21 cellular contexts compared by ENCODE assay signal in genomic region chr16:71449020-71449419, GRCh38. TPM values are rescaled to one million over a fixed set of nuclear protein-coding genes. Genes with fewer than 3 reads are reported as not detected.
A peak's percentile ranks its signal among the peaks of the same experiment; 100 is the strongest.
DNase-seq lines count a peak whose midpoint lies in the region; ATAC-seq, FAIRE-seq and TF ChIP-seq lines count a peak whose summit lies in the region.
"Had no signal": no experiment of that assay in that cellular context is flagged by ENCODE, and none has a peak within 500 bp of the region (broad histone marks: within the 10 kb centered on the region; RNA-seq: fewer than 3 reads in every experiment).

No MANE protein-coding gene starts in this region.

- no peak overlapping the region for H4K5ac ChIP-seq in H1 (ENCODE audit: insufficient read length, low read depth, low read length)

- H3K4me2 ChIP-seq in BLaER1 treated with 17β-estradiol and CSF1 and Interleukin-3, amounts not matched to agents 10 nM and 100 nM = no peak overlapping the region
- H3K4me2 ChIP-seq in Karpas-422 (ENCODE audit: low read depth, low read length, poor library complexity, severe bottlenecking) = no peak overlapping the region
- H3K4me2 ChIP-seq in H1 (ENCODE audit: insufficient read depth in 1 of 2, low read depth in 2 of 2, low read length in 2 of 2) = no peak overlapping the region
- H3K4me2 ChIP-seq: PC-9 had no signal

- H3K18ac ChIP-seq in H1 (ENCODE audit: extremely low read depth, low read length) = no peak overlapping the region

- H2BK20ac ChIP-seq in H1 (ENCODE audit: low read length) = no peak overlapping the region

- no peak overlapping the region for H2AK5ac ChIP-seq in H1 (ENCODE audit: low read depth, low read length)

- FAIRE-seq in H1 (lab: Jason Lieb, UNC) = no peak
- FAIRE-seq: GM12892 had no signal

- H2BK5ac ChIP-seq in H1 (ENCODE audit: low read depth, low read length) = no peak overlapping the region

- H2AFZ ChIP-seq in Karpas-422 (ENCODE audit: low read length) (no peak overlapping the region), H1 (ENCODE audit: low read length) (no peak overlapping the region)
- H2AFZ ChIP-seq: PC-9 had no signal

- H3K23ac ChIP-seq in H1 (ENCODE audit: insufficient read length) = no peak overlapping the region

- no peak overlapping the region for H4K8ac ChIP-seq in H1 (ENCODE audit: extremely low read depth, insufficient read depth, low read length)

- no peaks in the 10 kb centered on the region for H3K4me1 Mint-ChIP-seq in WTC11
- H3K4me1 Mint-ChIP-seq: CD14-positive monocyte had no signal

- no peaks in the 10 kb centered on the region for H3K4me1 ChIP-seq in BLaER1 treated with 17β-estradiol and CSF1 and Interleukin-3, amounts not matched to agents 10 nM and 100 nM
- H3K4me1 ChIP-seq in Karpas-422 (ENCODE audit: low read length) (no peaks in the 10 kb centered on the region), H1 (replicated peaks in 1 of 4; ENCODE audit: control insufficient read depth in 3 of 4, insufficient read depth in 4 of 4, low read length in 3 of 4) (no peaks in the 10 kb centered on the region), skeletal muscle tissue (ENCODE audit: control insufficient read depth in 3 of 3, insufficient read depth in 3 of 3, low read length in 3 of 3) (no peaks in the 10 kb centered on the region)
- H3K4me1 ChIP-seq: Caco-2 had no signal

- no peaks in the 10 kb centered on the region for H3K9me2 ChIP-seq in Karpas-422 (replicated peaks; ENCODE audit: insufficient read depth, low read length)

- no peak for TF ChIP-seq EP300 in H1 (IDR thresholded peaks at IDR 0.05; ENCODE audit: borderline replicate concordance in 1 of 2, low read depth in 2 of 2, low read length in 2 of 2)

- no peak overlapping the region for H4K91ac ChIP-seq in H1 (replicated peaks; ENCODE audit: insufficient read length, low read length)

- peaks cover 10% of the 10 kb centered on the region for H3K27me3 Mint-ChIP-seq in WTC11 (ENCODE audit: low read depth)

- no peak overlapping the region for H2BK120ac ChIP-seq in H1 (replicated peaks; ENCODE audit: low read depth, low read length)

- H3K9ac ChIP-seq in BLaER1 treated with 17β-estradiol and CSF1 and Interleukin-3, amounts not matched to agents 10 nM and 100 nM = no peak overlapping the region
- no peak overlapping the region for H3K9ac ChIP-seq in Karpas-422 (ENCODE audit: low read length)
- H3K9ac ChIP-seq in H1 (replicated peaks in 1 of 4; ENCODE audit: extremely low read depth in 1 of 4, low read depth in 3 of 4, low read length in 3 of 4) = no peak overlapping the region
- H3K9ac ChIP-seq in skeletal muscle tissue (ENCODE audit: low read depth in 1 of 3, low read length in 3 of 3) = no peak overlapping the region

- H3K27ac ChIP-seq in BLaER1 treated with 17β-estradiol and CSF1 and Interleukin-3, amounts not matched to agents 10 nM and 100 nM = no peak overlapping the region
- no peak overlapping the region for H3K27ac ChIP-seq in Karpas-422 (ENCODE audit: low read length)
- H3K27ac ChIP-seq in H1 (ENCODE audit: low read depth, low read length) = no peak overlapping the region
- no peak overlapping the region for H3K27ac ChIP-seq in skeletal muscle tissue (ENCODE audit: low read depth, low read length)
- H3K27ac ChIP-seq: PC-9 had no signal

- no peak for ATAC-seq in WTC11

- TF ChIP-seq CTCF in H1 (IDR thresholded peaks at IDR 0.05; ENCODE audit: control extremely low read depth in 1 of 3, insufficient read depth in 1 of 3, low read depth in 1 of 3, low read length in 3 of 3) = no peak
- no peak for TF ChIP-seq CTCF in WTC11 (IDR thresholded peaks at IDR 0.05)

- DNase-seq in Karpas-422 (no peak), H1 (ENCODE audit: low read depth in 1 of 2, low spot score in 2 of 2) (no peak), NCI-H1048 (lab: John Stamatoyannopoulos, UW) (no peak), iPS-NIHi7 (ENCODE audit: extremely low spot score) (no peak), WTC11 (ENCODE audit: low spot score) (no peak), hippocampal formation (lab: John Stamatoyannopoulos, UW) (no peak)
- DNase-seq: Caco-2; DMS79; MM.1S; NCI-H1417 treated with DMSO at 0.1 percent for 48 hours; NCI-H2029; NCI-H524 treated with DMSO at 0.1 percent for 48 hours; NK-92 treated with Interleukin-12 subunit alpha and Interleukin-12 subunit beta, amount 100 ng/mL, for 24 hours; PC-9 had no signal

- no peak overlapping the region for H3K4ac ChIP-seq in H1 (replicated peaks; ENCODE audit: insufficient read length, low read depth, low read length)

- H3K4me3 ChIP-seq in BLaER1 treated with 17β-estradiol and CSF1 and Interleukin-3, amounts not matched to agents 10 nM and 100 nM = peak overlapping the region; percentile 17 to 45 (median 38); a peak in 18 of 20 replicates
- H3K4me3 ChIP-seq in Karpas-422 (ENCODE audit: low read length) (0 out of 2 replicates have a peak overlapping the region, but pooled peaks have one; percentile 6), H1 (ENCODE audit: extremely low read depth in 1 of 4, insufficient read depth in 2 of 4, low read depth in 3 of 4, low read length in 4 of 4) (peak overlapping the region in 1 of 4 experiments; percentile 23; a peak in 1 of 8 replicates), skeletal muscle tissue (ENCODE audit: low read length in 3 of 3) (peak overlapping the region; percentile 25 to 56 (median 34))
- H3K4me3 ChIP-seq: PC-9 had no signal

- H3K56ac ChIP-seq in H1 (replicated peaks; ENCODE audit: insufficient read length, low read depth, low read length) = no peak overlapping the region

- H2BK12ac ChIP-seq in H1 (ENCODE audit: low read depth, low read length) = no peak overlapping the region

- H3K79me1 ChIP-seq in H1 (ENCODE audit: low read depth, low read length) = no peaks in the 10 kb centered on the region

- peaks cover 71% of the 10 kb centered on the region for H3K36me3 Mint-ChIP-seq in WTC11

- H3K36me3 ChIP-seq in BLaER1 treated with 17β-estradiol and CSF1 and Interleukin-3, amounts not matched to agents 10 nM and 100 nM = peaks cover 75 to 84% (median 79%) of the 10 kb centered on the region in 11 experiments
- H3K36me3 ChIP-seq in Karpas-422 (ENCODE audit: insufficient read depth, low read length) (peaks cover 62% of the 10 kb centered on the region), H1 (ENCODE audit: control insufficient read depth in 2 of 4, insufficient read depth in 4 of 4, low read length in 3 of 4) (peaks cover 6 to 64% (median 29%) of the 10 kb centered on the region in 4 experiments; a peak in 7 of 8 replicates), skeletal muscle tissue (ENCODE audit: control insufficient read depth in 3 of 3, insufficient read depth in 3 of 3, low read length in 3 of 3) (peaks cover 61 to 66% (median 64%) of the 10 kb centered on the region in 3 donors)

- H4K20me1 ChIP-seq in BLaER1 treated with 17β-estradiol and CSF1 and Interleukin-3, amounts not matched to agents 10 nM and 100 nM = no peaks in the 10 kb centered on the region
- no peaks in the 10 kb centered on the region for H4K20me1 ChIP-seq in Karpas-422 (ENCODE audit: insufficient read depth, low read depth, low read length)
- H4K20me1 ChIP-seq in H1 (replicated peaks in 1 of 2; ENCODE audit: control insufficient read depth in 1 of 2, insufficient read depth in 2 of 2, low read length in 2 of 2) = no peaks in the 10 kb centered on the region

- peaks cover 83% of the 10 kb centered on the region for H3K9me3 Mint-ChIP-seq in WTC11

- 89% methylated on average over 3 of the region's 3 CpGs; no CpG with 5 or more reads in 1 of the 2 experiments for WGBS in H1 (ENCODE audit: extremely low coverage in 1 of 2, insufficient coverage in 1 of 2, insufficient read length in 1 of 2, insufficient replicate concordance in 2 of 2, low coverage in 1 of 2, low lambda C conversion rate in 2 of 2, missing lambda C conversion rate in 1 of 2), 2 experiments

- H3K27ac Mint-ChIP-seq in WTC11 = no peak overlapping the region
- H3K27ac Mint-ChIP-seq: CD14-positive monocyte had no signal

- CTCF ChIA-PET in H1 (lab: Charles Lee; ENCODE audit: partially characterized antibody) (interaction anchor here (1.3 to 1.9 kb wide), 2 partner anchors 31 to 50 kb away, joined by 3 to 7 read pairs; no protein-coding TSS in a partner anchor), WTC11 (lab: Charles Lee) (no interaction called here)

- H3K14ac ChIP-seq in H1 (ENCODE audit: insufficient read length) = no peak overlapping the region

- H3K23me2 ChIP-seq in H1 (ENCODE audit: low read depth, low read length) = peaks cover 1% of the 10 kb centered on the region; the same call in 1 of the 2 replicates

- TF ChIP-seq POLR2A in H1 (IDR thresholded peaks at IDR 0.05; ENCODE audit: control extremely low read depth in 1 of 2, low read depth in 2 of 2, low read length in 2 of 2) = no peak

- no peak for TF ChIP-seq RAD21 in H1 (IDR thresholded peaks at IDR 0.05 in 1 of 2, conservative IDR thresholded peaks at IDR 0.05 in 1 of 2; ENCODE audit: low read depth in 2 of 2, low read length in 2 of 2)

- H3K27me3 ChIP-seq in BLaER1 treated with 17β-estradiol and CSF1 and Interleukin-3, amounts not matched to agents 10 nM and 100 nM = no peaks in the 10 kb centered on the region
- H3K27me3 ChIP-seq in Karpas-422 (ENCODE audit: low read length) = no peaks in the 10 kb centered on the region
- no peaks in the 10 kb centered on the region for H3K27me3 ChIP-seq in H1 (replicated peaks in 1 of 4; ENCODE audit: control insufficient read depth in 3 of 4, extremely low read depth in 1 of 4, insufficient read depth in 3 of 4, low read length in 3 of 4)
- no peaks in the 10 kb centered on the region for H3K27me3 ChIP-seq in skeletal muscle tissue (ENCODE audit: control insufficient read depth in 3 of 3, insufficient read depth in 3 of 3, low read length in 3 of 3)

- no peak overlapping the region for H2BK15ac ChIP-seq in H1 (ENCODE audit: low read length)

- no peaks in the 10 kb centered on the region for H3K79me2 ChIP-seq in Karpas-422 (ENCODE audit: low read length)
- H3K79me2 ChIP-seq in H1 (ENCODE audit: control insufficient read depth in 1 of 2, insufficient read depth in 2 of 2, low read length in 2 of 2) = no peaks in the 10 kb centered on the region

- no peak overlapping the region for H3K4me3 Mint-ChIP-seq in WTC11
- H3K4me3 Mint-ChIP-seq: CD14-positive monocyte had no signal

- H3K9me3 ChIP-seq in BLaER1 treated with 17β-estradiol and CSF1 and Interleukin-3, amounts not matched to agents 10 nM and 100 nM (replicated peaks in 1 of 11) = peaks cover 95 to 100% (median 100%) of the 10 kb centered on the region in 11 experiments
- H3K9me3 ChIP-seq in Karpas-422 (ENCODE audit: low read length) (peaks cover 48% of the 10 kb centered on the region), H1 (ENCODE audit: insufficient read depth in 2 of 2, low read depth in 1 of 2, low read length in 1 of 2) (peaks cover 58% of the 10 kb centered on the region in 2 experiments), skeletal muscle tissue (ENCODE audit: control insufficient read depth in 3 of 3, low read length in 3 of 3) (peaks cover 45 to 64% (median 53%) of the 10 kb centered on the region in 3 donors)

- POLR2A ChIA-PET in H1 (lab: Charles Lee; ENCODE audit: partially characterized antibody) = interaction anchor here (1.8 kb wide), 1 partner anchor 11 kb away, joined by 7 read pairs; no protein-coding TSS in a partner anchor
- POLR2A ChIA-PET in WTC11 (lab: Charles Lee) = no interaction called here

RNA-seq across cellular contexts. Expression of gene TLE7, which starts 7.2 kb away (rescaled TPM):
- total RNA-seq in Karpas-422 (2014; rRNA removed; shearing (Covaris generic); ENCODE audit: low replicate concordance) = not detected in 2 replicates
- not detected in 2 replicates for total RNA-seq in H1 (2021; fragmentation: NEBNext Ultra II Directional; extraction: Animal tissue kit (Norgen Biotek cat#: 25700))
- 0.03 and 0.06 TPM in 2 replicates for polyA plus RNA-seq in H1 (2011; rRNA removed)
- polyA plus RNA-seq in H1 (2011; cell fraction: cytosol; rRNA removed) = 0.10 TPM
- polyA plus RNA-seq in H1 (2011; cell fraction: nucleus; rRNA removed) = 0.07 TPM
- polyA plus RNA-seq in H1 (2012, experiment 1 of 2) = not detected in 4 replicates
- polyA plus RNA-seq in H1 (2012, experiment 2 of 2) = not detected
- not detected for polyA plus RNA-seq in H1 (2013, experiment 1 of 2)
- not detected for polyA plus RNA-seq in H1 (2013, experiment 2 of 2)
- not detected in 2 replicates for polyA minus RNA-seq in H1 (2011; rRNA and poly(A)+ RNA removed)
- polyA minus RNA-seq in H1 (2011; cell fraction: cytosol; rRNA and poly(A)+ RNA removed) = not detected
- polyA minus RNA-seq in H1 (2011; cell fraction: nucleus; rRNA and poly(A)+ RNA removed) = not detected
- total RNA-seq in skeletal muscle tissue (not detected), WTC11 (2021) (0.23 to 0.62 TPM (median 0.55 TPM) in 3 replicates)
- total RNA-seq: Caco-2, G401, PC-9, SK-MEL-5 had no signal
- polyA plus RNA-seq: AG04450, CD14-positive monocyte had no signal

RNA-seq across cellular contexts. Expression of gene ZNF23, which starts 13.0 kb away (rescaled TPM):
- total RNA-seq in Karpas-422 (2014; rRNA removed; shearing (Covaris generic); ENCODE audit: low replicate concordance) = 8.9 and 13.6 TPM in 2 replicates
- total RNA-seq in H1 (2021; fragmentation: NEBNext Ultra II Directional; extraction: Animal tissue kit (Norgen Biotek cat#: 25700)) = 10.2 and 12.7 TPM in 2 replicates
- 2.4 and 3.3 TPM in 2 replicates for polyA plus RNA-seq in H1 (2011; rRNA removed)
- polyA plus RNA-seq in H1 (2011; cell fraction: cytosol; rRNA removed) = 5.6 TPM
- polyA plus RNA-seq in H1 (2011; cell fraction: nucleus; rRNA removed) = 9.6 TPM
- 8.1 to 11.0 TPM (median 9.8 TPM) in 4 replicates for polyA plus RNA-seq in H1 (2012, experiment 1 of 2)
- polyA plus RNA-seq in H1 (2012, experiment 2 of 2) = 0.64 TPM
- 7.0 TPM for polyA plus RNA-seq in H1 (2013, experiment 1 of 2)
- polyA plus RNA-seq in H1 (2013, experiment 2 of 2) = 6.4 TPM
- polyA minus RNA-seq in H1 (2011; rRNA and poly(A)+ RNA removed) = 8.3 and 11.6 TPM in 2 replicates
- 3.3 TPM for polyA minus RNA-seq in H1 (2011; cell fraction: cytosol; rRNA and poly(A)+ RNA removed)
- 14.8 TPM for polyA minus RNA-seq in H1 (2011; cell fraction: nucleus; rRNA and poly(A)+ RNA removed)
- total RNA-seq in skeletal muscle tissue (5.7 TPM), WTC11 (2021) (9.6 to 11.6 TPM (median 10.5 TPM) in 3 replicates)

RNA-seq across cellular contexts. Expression of gene ZNF19, which starts 40.1 kb away (rescaled TPM):
- 5.7 and 6.6 TPM in 2 replicates for total RNA-seq in Karpas-422 (2014; rRNA removed; shearing (Covaris generic); ENCODE audit: low replicate concordance)
- 3.5 TPM in 2 replicates for total RNA-seq in H1 (2021; fragmentation: NEBNext Ultra II Directional; extraction: Animal tissue kit (Norgen Biotek cat#: 25700))
- 1.1 and 1.5 TPM in 2 replicates for polyA plus RNA-seq in H1 (2011; rRNA removed)
- 2.1 TPM for polyA plus RNA-seq in H1 (2011; cell fraction: cytosol; rRNA removed)
- polyA plus RNA-seq in H1 (2011; cell fraction: nucleus; rRNA removed) = 1.5 TPM
- polyA plus RNA-seq in H1 (2012, experiment 1 of 2) = 1.9 to 2.2 TPM (median 2.2 TPM) in 4 replicates
- polyA plus RNA-seq in H1 (2012, experiment 2 of 2) = 0.33 TPM
- 1.9 TPM for polyA plus RNA-seq in H1 (2013, experiment 1 of 2)
- 1.9 TPM for polyA plus RNA-seq in H1 (2013, experiment 2 of 2)
- polyA minus RNA-seq in H1 (2011; rRNA and poly(A)+ RNA removed) = 5.0 and 7.4 TPM in 2 replicates
- 4.4 TPM for polyA minus RNA-seq in H1 (2011; cell fraction: cytosol; rRNA and poly(A)+ RNA removed)
- 13.4 TPM for polyA minus RNA-seq in H1 (2011; cell fraction: nucleus; rRNA and poly(A)+ RNA removed)
- 1.0 TPM for total RNA-seq in skeletal muscle tissue
- total RNA-seq in WTC11 (2021) = 3.3 to 4.3 TPM (median 3.5 TPM) in 3 replicates
